Comparison of ENCODE assay signal across 11 cellular contexts in genomic region chr2:186543561-186544131, GRCh38. TPM values are rescaled to one million over a fixed set of nuclear protein-coding genes. Genes with fewer than 3 reads are reported as not detected.
A peak's percentile ranks its signal among the peaks of the same experiment; 100 is the strongest.
DNase-seq lines count a peak whose midpoint lies in the region; ATAC-seq, FAIRE-seq and TF ChIP-seq lines count a peak whose summit lies in the region.
"Had no signal": no experiment of that assay in that cellular context is flagged by ENCODE, and none has a peak within 500 bp of the region (broad histone marks: within the 10 kb centered on the region; RNA-seq: fewer than 3 reads in every experiment).

No MANE protein-coding gene starts in this region.

- no peaks in the 10 kb centered on the region for H3K9me3 ChIP-seq in SJSA1 (replicated peaks)
- H3K9me3 ChIP-seq in pancreas = no peaks in the 10 kb centered on the region
- H3K9me3 ChIP-seq in T-helper 17 cell (ENCODE audit: control insufficient read depth, low read length, poor library complexity, severe bottlenecking) = no peaks in the 10 kb centered on the region

- peak overlapping the region; percentile 26; the same call in 1 of the 2 replicates for H3K27ac ChIP-seq in C4-2B
- H3K27ac ChIP-seq in SJSA1 = peak overlapping the region; percentile 98
- H3K27ac ChIP-seq in pancreas = peak overlapping the region in 2 of 4 donors; percentile 59 to 74
- H3K27ac ChIP-seq: KMS-11 had no signal

- DNase-seq in SJSA1 (ENCODE audit: low read depth in 1 of 2, low spot score in 2 of 2) (peak in 1 of 2 experiments; percentile 88), fibroblast of gingiva (ENCODE audit: low read depth) (peak; percentile 64), pancreas (no peak), SW480 (ENCODE audit: low spot score) (no peak), T-helper 17 cell (no peak), G401 (ENCODE audit: low spot score) (no peak)
- DNase-seq: activated naive CD4-positive, alpha-beta T cell; stimulated activated naive CD4-positive, alpha-beta T cell treated with Interleukin-2 at 50 U/mL for 16 hours had no signal

- peak; percentile 23 for FAIRE-seq in pancreas (lab: Jason Lieb, UNC)

- no peaks in the 10 kb centered on the region for H3K36me3 ChIP-seq in SJSA1
- no peaks in the 10 kb centered on the region for H3K36me3 ChIP-seq in pancreas

- H3K4me3 Mint-ChIP-seq in T-helper 17 cell = no peak overlapping the region

- ATAC-seq in pancreas (peak in 2 of 4 donors; percentile 21 to 29), GM18861 (IDR thresholded peaks at IDR 0.05; ENCODE audit: unreplicated experiment) (no peak), T-helper 17 cell (no peak)

- TF ChIP-seq CTCF in C4-2B (conservative IDR thresholded peaks at IDR 0.05) (no peak), pancreas (IDR thresholded peaks at IDR 0.05) (no peak)

- H3K4me1 ChIP-seq in SJSA1 (replicated peaks) (peaks cover 67% of the 10 kb centered on the region), pancreas (peaks cover 0 to 13% (median 0%) of the 10 kb centered on the region in 3 donors)

- H3K4me3 ChIP-seq in SJSA1 = no peak overlapping the region
- no peak overlapping the region for H3K4me3 ChIP-seq in pancreas

- in situ Hi-C loops in G401 (cut with HindIII; ENCODE audit: low sequenced_read_pairs) = no loop called here

- WGBS in pancreas, 2 donors = 80 to 88% methylated on average over 3 of the region's 3 CpGs

- H3K27me3 Mint-ChIP-seq in T-helper 17 cell = peaks cover 18% of the 10 kb centered on the region

- H3K27ac Mint-ChIP-seq in T-helper 17 cell = no peak overlapping the region

- no peaks in the 10 kb centered on the region for H3K27me3 ChIP-seq in SJSA1 (replicated peaks)
- no peaks in the 10 kb centered on the region for H3K27me3 ChIP-seq in pancreas

- no peaks in the 10 kb centered on the region for H3K36me3 Mint-ChIP-seq in T-helper 17 cell (ENCODE audit: low read depth)

- intact Hi-C loops in pancreas (cut with DNase I) = no loop called here

- peaks cover 2% of the 10 kb centered on the region for H3K4me1 Mint-ChIP-seq in T-helper 17 cell

RNA-seq across cellular contexts. Expression of gene ITGAV, which starts 46.2 kb away (rescaled TPM):
- 234 and 288 TPM in 2 replicates for total RNA-seq in SJSA1 (2014; rRNA removed; shearing (Covaris generic))
- total RNA-seq in pancreas (10 to 100 TPM; 23.9 to 83.3 (median 30.4) TPM), T-helper 17 cell (1 to 10 TPM; 4.7 to 9.3 TPM)
- polyA plus RNA-seq in pancreas = 10 to 100 TPM in 1 of 2 donors, 1 to 10 TPM in 1; 9.0 to 19.3 TPM
- 125 and 172 TPM in 2 replicates for total RNA-seq in G401 (2014; rRNA removed; shearing (Covaris generic))

RNA-seq across cellular contexts. Expression of gene ZC3H15, which starts 57.6 kb away (rescaled TPM):
- 81.7 and 96.7 TPM in 2 replicates for total RNA-seq in SJSA1 (2014; rRNA removed; shearing (Covaris generic))
- 10 to 100 TPM; 23.4 to 33.0 (median 30.4) TPM for total RNA-seq in pancreas
- polyA plus RNA-seq in pancreas = 10 to 100 TPM; 31.2 to 33.2 TPM
- total RNA-seq in T-helper 17 cell = 100 to 1,000 TPM in 1 of 2 donors, 10 to 100 TPM in 1; 91.9 to 115 TPM
- total RNA-seq in G401 (2014; rRNA removed; shearing (Covaris generic)) = 114 and 136 TPM in 2 replicates
